Comparison of ENCODE assay signal across 8 cellular contexts in genomic region chr5:91280062-91280941, GRCh38.
DNase-seq lines count a peak whose midpoint lies in the region; ATAC-seq and TF ChIP-seq lines count a peak whose summit lies in the region.

No MANE protein-coding gene starts in this region.

- DNase-seq in AG09319 (ENCODE audit: extremely low read depth, low read depth) (peak; percentile 95), NCI-H446 (lab: John Stamatoyannopoulos, UW) (peak; percentile 73 to 91), colonic mucosa (peak; percentile 94), left colon (peak; percentile 92 to 94)
- DNase-seq in activated CD4-positive, alpha-beta T cell treated with anti-CD3 and anti-CD28 coated beads for 48 hours = peak; percentile 95
- DNase-seq in stimulated activated CD4-positive, alpha-beta T cell treated with anti-CD3 and anti-CD28 coated beads, Interleukin-1b, Interleukin-23, amount 100 ng/mL, for 4 hours (ENCODE audit: low read depth in 2 of 2) = peak; percentile 89 to 91

- no peaks in the 10 kb centered on the region for H3K36me3 ChIP-seq in colonic mucosa

- H3K9me3 ChIP-seq in colonic mucosa = no peaks in the 10 kb centered on the region

- intact Hi-C loops in colonic mucosa (cut with DNase I) = loop anchor here (2.0 kb wide), 1 partner anchor 100 kb away; no protein-coding TSS in a partner anchor
- intact Hi-C loops in left colon (cut with DNase I, micrococcal nuclease) = loop anchor here in 1 of 2 donors (5.0 kb wide), 1 partner anchor 102 kb away; the partner anchor contains the start of gene ARRDC3

- H3K9ac ChIP-seq in colonic mucosa (ENCODE audit: low read depth in 2 of 2, low read length in 2 of 2) = peak overlapping the region; percentile 66 to 88

- peak overlapping the region; percentile 45 for H3K4me3 ChIP-seq in colonic mucosa

- peak; percentile 95 for ATAC-seq in GM18909 (IDR thresholded peaks at IDR 0.05; ENCODE audit: poor library complexity, unreplicated experiment)
- peak; percentile 94 for ATAC-seq in HG03175 (IDR thresholded peaks at IDR 0.05; ENCODE audit: unreplicated experiment)
- ATAC-seq in left colon = peak; percentile 95

- TF ChIP-seq CTCF in AG09319 (IDR thresholded peaks at IDR 0.05; ENCODE audit: low read depth, low read length) (no peak; the same call in 1 of the 2 replicates), colonic mucosa (IDR thresholded peaks at IDR 0.05) (no peak)

- H3K27ac ChIP-seq in colonic mucosa = peak overlapping the region; percentile 88

- no peaks in the 10 kb centered on the region for H3K27me3 ChIP-seq in colonic mucosa

- H3K4me1 ChIP-seq in colonic mucosa = no peaks in the 10 kb centered on the region

Comparison
In these comparisons a context has a peak if more than half of its experiments do, and no peak if none do; other contexts are left out.
1. Peak in every context shown above with its lines: DNase-seq, ATAC-seq, H3K4me3 ChIP-seq and H3K27ac ChIP-seq.